7 cellular contexts compared by ENCODE assay signal in genomic region chr1:169266133-169266532, GRCh38.
"Had no signal": no experiment of that assay in that cellular context is flagged by ENCODE, and none has a peak within 500 bp of the region (broad histone marks: within the 10 kb centered on the region; RNA-seq: fewer than 3 reads in every experiment).

No MANE protein-coding gene starts in this region.

- H3K4me3 ChIP-seq: GM12878 had no signal

- FAIRE-seq: G401.6, GM12878, GM12891, GM12892, GM19239 had no signal

- DNase-seq: GDM1, GF-D8 had no signal

- ATAC-seq: GM12878 had no signal
